In genomic region chr13:60627071-60627686, GRCh38 we compare ENCODE assay signal across 1 cellular context.
TF ChIP-seq lines count a peak whose summit lies in the region.

No MANE protein-coding gene starts in this region.

TF ChIP-seq in GM23338, 12 proteins besides CTCF, POLR2A, EP300 and RAD21 (continued from another document):
- TF ChIP-seq EZH2phosphoT487 (IDR thresholded peaks at IDR 0.05; ENCODE audit: unreplicated experiment) = no peak
- TF ChIP-seq, protein P1, sequence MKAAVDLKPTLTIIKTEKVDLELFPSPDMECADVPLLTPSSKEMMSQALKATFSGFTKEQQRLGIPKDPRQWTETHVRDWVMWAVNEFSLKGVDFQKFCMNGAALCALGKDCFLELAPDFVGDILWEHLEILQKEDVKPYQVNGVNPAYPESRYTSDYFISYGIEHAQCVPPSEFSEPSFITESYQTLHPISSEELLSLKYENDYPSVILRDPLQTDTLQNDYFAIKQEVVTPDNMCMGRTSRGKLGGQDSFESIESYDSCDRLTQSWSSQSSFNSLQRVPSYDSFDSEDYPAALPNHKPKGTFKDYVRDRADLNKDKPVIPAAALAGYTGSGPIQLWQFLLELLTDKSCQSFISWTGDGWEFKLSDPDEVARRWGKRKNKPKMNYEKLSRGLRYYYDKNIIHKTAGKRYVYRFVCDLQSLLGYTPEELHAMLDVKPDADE (IDR thresholded peaks at IDR 0.05) = no peak
- TF ChIP-seq, protein P2, sequence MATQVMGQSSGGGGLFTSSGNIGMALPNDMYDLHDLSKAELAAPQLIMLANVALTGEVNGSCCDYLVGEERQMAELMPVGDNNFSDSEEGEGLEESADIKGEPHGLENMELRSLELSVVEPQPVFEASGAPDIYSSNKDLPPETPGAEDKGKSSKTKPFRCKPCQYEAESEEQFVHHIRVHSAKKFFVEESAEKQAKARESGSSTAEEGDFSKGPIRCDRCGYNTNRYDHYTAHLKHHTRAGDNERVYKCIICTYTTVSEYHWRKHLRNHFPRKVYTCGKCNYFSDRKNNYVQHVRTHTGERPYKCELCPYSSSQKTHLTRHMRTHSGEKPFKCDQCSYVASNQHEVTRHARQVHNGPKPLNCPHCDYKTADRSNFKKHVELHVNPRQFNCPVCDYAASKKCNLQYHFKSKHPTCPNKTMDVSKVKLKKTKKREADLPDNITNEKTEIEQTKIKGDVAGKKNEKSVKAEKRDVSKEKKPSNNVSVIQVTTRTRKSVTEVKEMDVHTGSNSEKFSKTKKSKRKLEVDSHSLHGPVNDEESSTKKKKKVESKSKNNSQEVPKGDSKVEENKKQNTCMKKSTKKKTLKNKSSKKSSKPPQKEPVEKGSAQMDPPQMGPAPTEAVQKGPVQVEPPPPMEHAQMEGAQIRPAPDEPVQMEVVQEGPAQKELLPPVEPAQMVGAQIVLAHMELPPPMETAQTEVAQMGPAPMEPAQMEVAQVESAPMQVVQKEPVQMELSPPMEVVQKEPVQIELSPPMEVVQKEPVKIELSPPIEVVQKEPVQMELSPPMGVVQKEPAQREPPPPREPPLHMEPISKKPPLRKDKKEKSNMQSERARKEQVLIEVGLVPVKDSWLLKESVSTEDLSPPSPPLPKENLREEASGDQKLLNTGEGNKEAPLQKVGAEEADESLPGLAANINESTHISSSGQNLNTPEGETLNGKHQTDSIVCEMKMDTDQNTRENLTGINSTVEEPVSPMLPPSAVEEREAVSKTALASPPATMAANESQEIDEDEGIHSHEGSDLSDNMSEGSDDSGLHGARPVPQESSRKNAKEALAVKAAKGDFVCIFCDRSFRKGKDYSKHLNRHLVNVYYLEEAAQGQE (IDR thresholded peaks at IDR 0.05; ENCODE audit: unreplicated experiment) = no peak
- TF ChIP-seq CREB1 (CRISPR knock-in tag; IDR thresholded peaks at IDR 0.05; ENCODE audit: low read depth) = no peak
- no peak for TF ChIP-seq STAT1 (IDR thresholded peaks at IDR 0.05; ENCODE audit: unreplicated experiment)
